ENCODE assay signal across 24 cellular contexts in the genomic region with DNA sequence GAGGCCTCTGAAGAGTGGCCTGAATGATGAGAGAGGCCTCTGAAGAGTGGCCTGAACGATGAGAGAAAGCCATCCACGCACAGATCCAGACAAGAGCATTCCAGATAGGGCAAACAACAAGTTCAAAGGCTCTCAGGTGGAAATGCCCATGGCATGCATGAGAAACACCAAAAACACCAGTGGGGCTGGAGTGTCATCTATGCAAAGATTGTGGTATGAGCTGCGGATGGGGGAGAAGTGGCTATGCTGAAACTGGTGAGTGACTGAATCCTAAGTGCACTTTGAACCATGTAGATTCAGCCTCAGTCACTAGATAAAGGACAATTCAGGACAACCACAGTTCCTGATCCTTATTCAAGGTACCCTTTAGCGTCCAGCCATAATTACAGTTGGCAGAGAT.
DNase-seq lines count a peak whose midpoint lies in the region; ATAC-seq, FAIRE-seq and TF ChIP-seq lines count a peak whose summit lies in the region.
"Had no signal": no experiment of that assay in that cellular context is flagged by ENCODE, and none has a peak within 500 bp of the region (broad histone marks: within the 10 kb centered on the region; RNA-seq: fewer than 3 reads in every experiment).

No MANE protein-coding gene starts in this region.

- DNase-seq in GM12891 (ENCODE audit: insufficient read length, low spot score) (no peak), NCI-H748 treated with DMSO at 0.1 percent for 48 hours (lab: John Stamatoyannopoulos, UW) (no peak), GM10248 (ENCODE audit: extremely low spot score) (no peak), A172 (ENCODE audit: low spot score) (no peak)
- no peak for DNase-seq in activated CD8-positive, alpha-beta memory T cell treated with anti-CD3 and anti-CD28 coated beads, Interleukin-2, amount 50 U/mL, for 4 hours
- DNase-seq: activated CD4-positive, alpha-beta T cell treated with anti-CD3 and anti-CD28 coated beads, Interleukin-2, amount 10 ng/mL, durations not matched to agents 7 days and 5 days; activated naive CD4-positive, alpha-beta T cell; activated T-cell treated with anti-CD3 and anti-CD28 coated beads for 4 hours; amygdala; C1 segment of cervical spinal cord; central memory CD4-positive, alpha-beta T cell; DMS 273 treated with DMSO at 0.1 percent for 48 hours; KBM-7; left colon; NCI-H1092; NCI-H510A; stimulated activated CD4-positive, alpha-beta T cell treated with anti-CD3 and anti-CD28 coated beads, Interleukin-12 subunit alpha, Interleukin-12 subunit beta, amount 100 ng/mL, for 4 hours; thyroid gland had no signal

- no peak for TF ChIP-seq POLR2A in GM12891 (IDR thresholded peaks at IDR 0.05; ENCODE audit: low read depth, low read length)

- FAIRE-seq in GM12891 (lab: Jason Lieb, UNC) = peak; percentile 48
- FAIRE-seq: H1 had no signal

- CTCF ChIA-PET in GM10248 (lab: Yijun Ruan, JAX) = interaction anchor here (1.0 to 1.1 kb wide), 2 partner anchors 9 to 20 kb away, joined by 3 to 4 read pairs; no protein-coding TSS in a partner anchor

- ATAC-seq in GM19324 (IDR thresholded peaks at IDR 0.05; ENCODE audit: low FRiP score, unreplicated experiment) (peak; percentile 82), HG02678 (IDR thresholded peaks at IDR 0.05; ENCODE audit: unreplicated experiment) (peak; percentile 83), HG03460 (IDR thresholded peaks at IDR 0.05; ENCODE audit: unreplicated experiment) (peak; percentile 52)
- ATAC-seq: esophagus mucosa, left colon, Right ventricle myocardium inferior had no signal

- POLR2A ChIA-PET in GM10248 (lab: Yijun Ruan, JAX) = no interaction called here

- TF ChIP-seq CTCF in GM10248 (IDR thresholded peaks at IDR 0.05; ENCODE audit: control extremely low read depth, extremely low read depth, low read depth, missing control alignments) = no peak

TF ChIP-seq in GM12891, 5 proteins besides CTCF, POLR2A, EP300 and RAD21:
- TF ChIP-seq POLR2AphosphoS5 (IDR thresholded peaks at IDR 0.05; ENCODE audit: low read depth, low read length) (no peak), SPI1 (IDR thresholded peaks at IDR 0.05; ENCODE audit: low read depth, low read length) (no peak), POU2F2 (IDR thresholded peaks at IDR 0.05; ENCODE audit: low read depth, low read length) (peak; percentile 83), PAX5 (IDR thresholded peaks at IDR 0.05; ENCODE audit: insufficient read depth, low read length, severe bottlenecking) (no peak)
